Comparison of ENCODE assay signal across 1 cellular context in genomic region chr7:845731-846130, GRCh38.
TF ChIP-seq lines count a peak whose summit lies in the region.

No MANE protein-coding gene starts in this region.

TF ChIP-seq in HCT116, 20 proteins besides CTCF, POLR2A, EP300 and RAD21 (continued from another document):
- no peak for TF ChIP-seq MAX (IDR thresholded peaks at IDR 0.05)
